ENCODE assay signal across 9 cellular contexts in the genomic region with DNA sequence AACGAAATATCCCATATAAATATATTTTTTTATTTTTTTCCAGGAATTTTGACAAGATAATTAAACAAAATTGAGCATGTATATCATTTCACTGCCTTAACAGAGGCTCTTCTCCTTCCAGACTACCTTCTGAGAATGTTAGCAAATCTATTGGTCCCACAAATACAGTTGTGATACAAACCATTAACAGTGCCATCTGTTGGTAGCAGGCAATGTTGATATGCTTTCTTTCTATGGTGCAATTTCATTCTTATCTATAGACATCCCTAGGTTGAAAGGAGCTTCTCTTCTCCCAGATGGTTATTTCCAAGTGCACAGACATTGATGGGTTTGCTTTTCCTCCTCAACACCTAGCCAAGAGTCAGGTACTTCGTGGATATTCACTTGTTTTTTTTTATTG.
DNase-seq lines count a peak whose midpoint lies in the region; ATAC-seq and TF ChIP-seq lines count a peak whose summit lies in the region.
"Had no signal": no experiment of that assay in that cellular context is flagged by ENCODE, and none has a peak within 500 bp of the region (broad histone marks: within the 10 kb centered on the region; RNA-seq: fewer than 3 reads in every experiment).

No MANE protein-coding gene starts in this region.

- H4K20me1 ChIP-seq in PC-3 (ENCODE audit: low read length) = no peaks in the 10 kb centered on the region

- CTCF ChIA-PET in PC-3 (lab: Charles Lee) = interaction anchor here (0.6 to 1.2 kb wide), 2 partner anchors 102 to 437 kb away, joined by 4 to 6 read pairs; no protein-coding TSS in a partner anchor

- peak; percentile 87 for TF ChIP-seq CTCF in PC-3 (conservative IDR thresholded peaks at IDR 0.05; ENCODE audit: low read depth, low read length)

- intact Hi-C loops in PC-3 (cut with micrococcal nuclease) = loop anchor here (1.0 to 10.0 kb wide), 3 partner anchors 185 to 437 kb away; no protein-coding TSS in a partner anchor

- BruUV-seq in PC-3 (replicated peaks; lab: Mats Ljungman, UMichigan) = no TSS peak

- DNase-seq in DMS153 treated with DMSO at 0.1 percent for 48 hours (lab: John Stamatoyannopoulos, UW; ENCODE audit: unreplicated experiment) (peak; percentile 16), DMS153 (lab: John Stamatoyannopoulos, UW) (no peak), PC-3 (peak; percentile 75), kidney glomerular epithelial cell (lab: John Stamatoyannopoulos, UW) (peak; percentile 60), hypothalamus (lab: John Stamatoyannopoulos, UW) (no peak), NCI-H128 (lab: John Stamatoyannopoulos, UW; ENCODE audit: unreplicated experiment) (no peak), OCI-M2 (lab: John Stamatoyannopoulos, UW; ENCODE audit: unreplicated experiment) (no peak)

- H3K9me3 ChIP-seq in PC-3 (ENCODE audit: low read length) = no peaks in the 10 kb centered on the region

- H3K4me3 ChIP-seq in PC-3 (ENCODE audit: low read length) = no peak overlapping the region
- H3K4me3 ChIP-seq: skin epidermis had no signal

- no peak overlapping the region for H3K27ac ChIP-seq in PC-3 (ENCODE audit: low read length)
- H3K27ac ChIP-seq: skin epidermis had no signal

- H3K9me2 ChIP-seq in PC-3 (replicated peaks; ENCODE audit: low read length) = no peaks in the 10 kb centered on the region

- POLR2A ChIA-PET in PC-3 (lab: Charles Lee; ENCODE audit: unreplicated experiment) = no interaction called here

- no peaks in the 10 kb centered on the region for H3K79me2 ChIP-seq in PC-3 (ENCODE audit: low read length)

- no peak overlapping the region for H3K4me2 ChIP-seq in PC-3 (ENCODE audit: low read length)

- no peaks in the 10 kb centered on the region for H3K36me3 ChIP-seq in PC-3 (ENCODE audit: low read depth, low read length)

- H2AFZ ChIP-seq in PC-3 (ENCODE audit: low read length) = no peak overlapping the region

- H3F3A ChIP-seq in PC-3 (ENCODE audit: low read length, unreplicated experiment) = no peaks in the 10 kb centered on the region

- ATAC-seq in HG03139 (IDR thresholded peaks at IDR 0.05; ENCODE audit: unreplicated experiment) = peak; percentile 56
- peak; percentile 93 for ATAC-seq in PC-3

- no peaks in the 10 kb centered on the region for H3K4me1 ChIP-seq in PC-3 (ENCODE audit: insufficient read depth, low read length)

- no peak overlapping the region for H3K9ac ChIP-seq in PC-3 (ENCODE audit: low read length)

- peaks cover 47% of the 10 kb centered on the region for H3K27me3 ChIP-seq in PC-3 (ENCODE audit: low read length)

Comparison
In these comparisons a context has a peak if more than half of its experiments do, and no peak if none do; other contexts are left out.
1. DNase-seq: peak in DMS153 treated with DMSO at 0.1 percent for 48 hours (single experiment), PC-3 (single experiment) and kidney glomerular epithelial cell (single experiment); none in DMS153 (single experiment), hypothalamus (0 of 51), NCI-H128 (single experiment) and OCI-M2 (single experiment).